ENCODE assay signal across 8 cellular contexts in genomic region chr1:64469121-64469520, GRCh38. TPM values are rescaled to one million over a fixed set of nuclear protein-coding genes. Genes with fewer than 3 reads are reported as not detected.
A peak's percentile ranks its signal among the peaks of the same experiment; 100 is the strongest.
DNase-seq lines count a peak whose midpoint lies in the region; ATAC-seq and TF ChIP-seq lines count a peak whose summit lies in the region.

No MANE protein-coding gene starts in this region.

- DNase-seq in NCI-H2029 (lab: John Stamatoyannopoulos, UW) (peak; percentile 32), NCI-H2029 treated with DMSO at 0.1 percent for 48 hours (lab: John Stamatoyannopoulos, UW) (no peak), PC-3 (no peak), esophagus muscularis mucosa (ENCODE audit: extremely low spot score) (peak; percentile 53), psoas muscle (no peak), HT-29 (ENCODE audit: low spot score) (no peak)

- peaks cover 19% of the 10 kb centered on the region for H3K79me2 ChIP-seq in PC-3 (ENCODE audit: low read length)

- POLR2A ChIA-PET in PC-3 (lab: Charles Lee; ENCODE audit: unreplicated experiment): no interaction called here

- BruUV-seq in PC-3 (replicated peaks; lab: Mats Ljungman, UMichigan): no TSS peak

- no peaks in the 10 kb centered on the region for H3K9me3 ChIP-seq in PC-3 (ENCODE audit: low read length)
- no peaks in the 10 kb centered on the region for H3K9me3 ChIP-seq in esophagus muscularis mucosa
- no peaks in the 10 kb centered on the region for H3K9me3 ChIP-seq in psoas muscle

- TF ChIP-seq CTCF in PC-3 (conservative IDR thresholded peaks at IDR 0.05; ENCODE audit: low read depth, low read length) (no peak), esophagus muscularis mucosa (IDR thresholded peaks at IDR 0.05) (no peak), psoas muscle (IDR thresholded peaks at IDR 0.05) (no peak)

- no peak overlapping the region for H3K9ac ChIP-seq in PC-3 (ENCODE audit: low read length)

- H3K4me2 ChIP-seq in PC-3 (ENCODE audit: low read length): peak overlapping the region; percentile 87

- 45% methylated on average over 6 of the region's 6 CpGs for WGBS in esophagus muscularis mucosa
- 42 to 43% (median 42%) methylated on average over 6 of the region's 6 CpGs for WGBS in psoas muscle, 3 donors

- TF ChIP-seq EP300 in esophagus muscularis mucosa (IDR thresholded peaks at IDR 0.05): no peak

- H3K4me3 ChIP-seq in PC-3 (ENCODE audit: low read length) (peak overlapping the region; percentile 89), esophagus muscularis mucosa (peak overlapping the region in 3 of 4 donors; percentile 66 to 84 (median 82)), psoas muscle (peak overlapping the region; percentile 91)

- no peak for ATAC-seq in PC-3
- ATAC-seq in psoas muscle: no peak
- ATAC-seq in GM21360 (IDR thresholded peaks at IDR 0.05; ENCODE audit: unreplicated experiment): no peak
- no peak for ATAC-seq in GM21528 (IDR thresholded peaks at IDR 0.05; ENCODE audit: low FRiP score, unreplicated experiment)

- intact Hi-C loops in PC-3 (cut with micrococcal nuclease) (no loop called here), esophagus muscularis mucosa (cut with DNase I) (no loop called here), psoas muscle (cut with DNase I) (no loop called here)

- H2AFZ ChIP-seq in PC-3 (ENCODE audit: low read length): peak overlapping the region; percentile 92

- no peaks in the 10 kb centered on the region for H3K27me3 ChIP-seq in PC-3 (ENCODE audit: low read length)
- H3K27me3 ChIP-seq in esophagus muscularis mucosa: peaks cover 0 to 22% (median 2%) of the 10 kb centered on the region in 4 donors
- no peaks in the 10 kb centered on the region for H3K27me3 ChIP-seq in psoas muscle (ENCODE audit: insufficient read depth in 3 of 3, low read length in 2 of 3)

- CTCF ChIA-PET in PC-3 (lab: Charles Lee): no interaction called here

- no peaks in the 10 kb centered on the region for H3K9me2 ChIP-seq in PC-3 (replicated peaks; ENCODE audit: low read length)

- no peaks in the 10 kb centered on the region for H3F3A ChIP-seq in PC-3 (ENCODE audit: low read length, unreplicated experiment)

- H3K4me1 ChIP-seq in PC-3 (ENCODE audit: insufficient read depth, low read length) (peaks cover 18% of the 10 kb centered on the region), esophagus muscularis mucosa (peaks cover 0 to 41% (median 33%) of the 10 kb centered on the region in 4 donors), psoas muscle (no peaks in the 10 kb centered on the region)

- H4K20me1 ChIP-seq in PC-3 (ENCODE audit: low read length): 0 out of 2 replicates have a peak, but pooled peaks cover 3% of the 10 kb centered on the region

- TF ChIP-seq POLR2A in esophagus muscularis mucosa (IDR thresholded peaks at IDR 0.05; ENCODE audit: low read depth): no peak

- H3K27ac ChIP-seq in PC-3 (ENCODE audit: low read length) (no peak overlapping the region), esophagus muscularis mucosa (replicated peaks in 1 of 4) (no peak overlapping the region), psoas muscle (no peak overlapping the region)

- no peaks in the 10 kb centered on the region for H3K36me3 ChIP-seq in PC-3 (ENCODE audit: low read depth, low read length)
- no peaks in the 10 kb centered on the region for H3K36me3 ChIP-seq in esophagus muscularis mucosa
- H3K36me3 ChIP-seq in psoas muscle (ENCODE audit: insufficient read depth in 1 of 2, low read depth in 1 of 2): no peaks in the 10 kb centered on the region

RNA-seq across cellular contexts. Expression of gene CACHD1, which starts 0.8 kb away (rescaled TPM):
- total RNA-seq in PC-3 (2014; rRNA removed): 6.6 TPM in 2 replicates
- 10 to 100 TPM in 3 of 4 donors, 1 to 10 TPM in 1; 6.6 to 10.7 (median 10.1) TPM for total RNA-seq in esophagus muscularis mucosa
- total RNA-seq in psoas muscle: 1 to 10 TPM; 2.1 to 5.8 (median 4.1) TPM
- 1 to 10 TPM; 1.1 to 1.4 (median 1.1) TPM for polyA plus RNA-seq in psoas muscle
- total RNA-seq in HT-29 (2014; rRNA removed; shearing (Covaris generic)): not detected in 2 replicates

Comparison
In these comparisons a context has a peak if more than half of its experiments do, and no peak if none do; other contexts are left out.
1. DNase-seq: peak in NCI-H2029 (single experiment) and esophagus muscularis mucosa (single experiment); none in NCI-H2029 treated with DMSO at 0.1 percent for 48 hours (single experiment), PC-3 (single experiment), psoas muscle (0 of 2) and HT-29 (single experiment).
2. Peak in every context shown above with its lines, with median percentiles within 50 percentile points of each other: H3K4me3 ChIP-seq.